ENCODE assay signal across 1 cellular context in genomic region chr16:87896924-87897562, GRCh38.
TF ChIP-seq lines count a peak whose summit lies in the region.

No MANE protein-coding gene starts in this region.

TF ChIP-seq in GM23338, 12 proteins besides CTCF, POLR2A, EP300 and RAD21 (continued from another document):
- TF ChIP-seq ZNF462 (CRISPR knock-in tag; IDR thresholded peaks at IDR 0.05) (no peak), REST (IDR thresholded peaks at IDR 0.05; ENCODE audit: unreplicated experiment) (no peak), EZH2 (IDR thresholded peaks at IDR 0.05; ENCODE audit: low read depth, unreplicated experiment) (no peak)
